In genomic region chr2:145723872-145724271, GRCh38 we compare ENCODE assay signal across 1 cellular context.
A peak's percentile ranks its signal among the peaks of the same experiment; 100 is the strongest.
TF ChIP-seq lines count a peak whose summit lies in the region.

No MANE protein-coding gene starts in this region.

TF ChIP-seq in K562, 482 proteins besides CTCF, POLR2A, EP300 and RAD21 (continued from another document):
- TF ChIP-seq MTA2 (IDR thresholded peaks at IDR 0.05; ENCODE audit: low read depth) = 0 out of 2 replicates have a peak, but pooled peaks have one; percentile 21
- peak; percentile 90 for TF ChIP-seq ZNF134 (CRISPR knock-in tag; conservative IDR thresholded peaks at IDR 0.05)
- TF ChIP-seq CHD4 (IDR thresholded peaks at IDR 0.05; ENCODE audit: insufficient read depth, insufficient replicate concordance, low read depth, low read length, poor library complexity, severe bottlenecking) = peak; percentile 59
- peak; percentile 27 for TF ChIP-seq TBP (optimal IDR thresholded peaks at IDR 0.05; ENCODE audit: low read depth, low read length)
- peak; percentile 82 for TF ChIP-seq CBFA2T3 (IDR thresholded peaks at IDR 0.05)
- TF ChIP-seq CBX8 (IDR thresholded peaks at IDR 0.05; ENCODE audit: borderline replicate concordance, extremely low read depth, low read depth, low read length, poor library complexity, severe bottlenecking) = no peak
- TF ChIP-seq ELF1 (tag; IDR thresholded peaks at IDR 0.05) = 0 out of 2 replicates have a peak, but pooled peaks have one; percentile 22
- TF ChIP-seq ZNF121 (CRISPR knock-in tag; conservative IDR thresholded peaks at IDR 0.05) = peak; percentile 32; the same call in 1 of the 2 replicates
- peak; percentile 64; the same call in 1 of the 2 replicates for TF ChIP-seq SMARCA4 (IDR thresholded peaks at IDR 0.05)
- 0 out of 2 replicates have a peak, but pooled peaks have one; percentile 13 for TF ChIP-seq MYNN (IDR thresholded peaks at IDR 0.05)
- TF ChIP-seq MYNN (CRISPR knock-in tag; IDR thresholded peaks at IDR 0.05) = no peak
- TF ChIP-seq CXXC5 (CRISPR knock-in tag; IDR thresholded peaks at IDR 0.05) = peak; percentile 58
- TF ChIP-seq MEF2D (tag; conservative IDR thresholded peaks at IDR 0.05; ENCODE audit: low read depth) = peak; percentile 47; the same call in 1 of the 2 replicates
- peak; percentile 32; the same call in 1 of the 2 replicates for TF ChIP-seq POLR2AphosphoS5 (IDR thresholded peaks at IDR 0.05; ENCODE audit: control insufficient read depth, insufficient read depth, low read depth, low read length)
- peak; percentile 72; the same call in 1 of the 2 replicates for TF ChIP-seq FOXM1 (IDR thresholded peaks at IDR 0.05; ENCODE audit: low read depth)
- TF ChIP-seq FOXM1 (CRISPR knock-in tag; IDR thresholded peaks at IDR 0.05; ENCODE audit: low read depth) = no peak
- peak; percentile 24 to 84; a peak in 3 of 4 replicates for TF ChIP-seq TRIM24 (IDR thresholded peaks at IDR 0.05)
- TF ChIP-seq SOX6 (IDR thresholded peaks at IDR 0.05) = peak; percentile 65; the same call in 1 of the 2 replicates
- no peak for TF ChIP-seq CCNT2 (IDR thresholded peaks at IDR 0.05; ENCODE audit: borderline replicate concordance, extremely low read depth, insufficient read length, low read depth, low read length)
- TF ChIP-seq NR2C1 (IDR thresholded peaks at IDR 0.05) = no peak
- TF ChIP-seq NR2C1 (tag; IDR thresholded peaks at IDR 0.05) = peak; percentile 34; the same call in 1 of the 2 replicates
- peak; percentile 42; the same call in 1 of the 2 replicates for TF ChIP-seq MYBL2 (IDR thresholded peaks at IDR 0.05; ENCODE audit: low read depth)
- TF ChIP-seq MYBL2 (CRISPR knock-in tag; IDR thresholded peaks at IDR 0.05; ENCODE audit: borderline replicate concordance) = no peak
- peak; percentile 65 for TF ChIP-seq ZNF592 (IDR thresholded peaks at IDR 0.05)
- TF ChIP-seq ZC3H8 (IDR thresholded peaks at IDR 0.05) = no peak
- 0 out of 2 replicates have a peak, but pooled peaks have one; percentile 36 for TF ChIP-seq MECOM (CRISPR knock-in tag; IDR thresholded peaks at IDR 0.05)
- 0 out of 2 replicates have a peak, but pooled peaks have one; percentile 31 for TF ChIP-seq JUND (IDR thresholded peaks at IDR 0.05; ENCODE audit: borderline replicate concordance, low read depth, low read length)
- peak; percentile 25; the same call in 1 of the 3 replicates for TF ChIP-seq JUND (tag; IDR thresholded peaks at IDR 0.05; ENCODE audit: borderline replicate concordance, low read depth, low read length)
- peak in 1 of 2 experiments; percentile 42; a peak in 1 of 3 replicates for TF ChIP-seq CBX3 (IDR thresholded peaks at IDR 0.05; ENCODE audit: borderline replicate concordance in 1 of 2, low read length in 2 of 2)
- TF ChIP-seq ZKSCAN8 (CRISPR knock-in tag; IDR thresholded peaks at IDR 0.05) = no peak
- 0 out of 2 replicates have a peak, but pooled peaks have one; percentile 12 for TF ChIP-seq ETV1 (tag; conservative IDR thresholded peaks at IDR 0.05; ENCODE audit: low read depth)
- TF ChIP-seq MTA3 (IDR thresholded peaks at IDR 0.05; ENCODE audit: borderline replicate concordance) = 0 out of 2 replicates have a peak, but pooled peaks have one; percentile 22
- TF ChIP-seq TAL1 (IDR thresholded peaks at IDR 0.05) = peak; percentile 61
- TF ChIP-seq FOSL1 (tag; conservative IDR thresholded peaks at IDR 0.05) = peak; percentile 43; the same call in 1 of the 2 replicates
- peak; percentile 29; the same call in 1 of the 2 replicates for TF ChIP-seq LEF1 (IDR thresholded peaks at IDR 0.05)
- peak; percentile 72 for TF ChIP-seq DPF2 (IDR thresholded peaks at IDR 0.05)
- TF ChIP-seq NFIC (IDR thresholded peaks at IDR 0.05) = peak; percentile 85
- 0 out of 2 replicates have a peak, but pooled peaks have one; percentile 8 for TF ChIP-seq EGR1 (conservative IDR thresholded peaks at IDR 0.05)
- TF ChIP-seq GATA2 (CRISPR knock-in tag; IDR thresholded peaks at IDR 0.05) = peak; percentile 46; the same call in 1 of the 2 replicates
- peak; percentile 97 for TF ChIP-seq HMBOX1 (IDR thresholded peaks at IDR 0.05)
- no peak for TF ChIP-seq ZNF347 (CRISPR knock-in tag; IDR thresholded peaks at IDR 0.05; ENCODE audit: low read depth)
- 0 out of 4 replicates have a peak, but pooled peaks of 1 of the 2 experiments have one; percentile 17 for TF ChIP-seq RCOR1 (IDR thresholded peaks at IDR 0.05; ENCODE audit: borderline replicate concordance in 1 of 2, low read depth in 2 of 2, low read length in 2 of 2)
- TF ChIP-seq SMAD4 (CRISPR knock-in tag; conservative IDR thresholded peaks at IDR 0.05) = peak; percentile 81
- TF ChIP-seq ZBTB34 (CRISPR knock-in tag; IDR thresholded peaks at IDR 0.05) = no peak
